ENCODE assay signal across 1 cellular context in genomic region chr17:76567634-76568432, GRCh38.
TF ChIP-seq lines count a peak whose summit lies in the region.

No MANE protein-coding gene starts in this region.

TF ChIP-seq in HEK293, 187 proteins besides CTCF, POLR2A, EP300 and RAD21 (continued from another document):
- TF ChIP-seq ZNF513 (tag by site-specific recombination; IDR thresholded peaks at IDR 0.05) (no peak), EGR2 (tag by site-specific recombination; IDR thresholded peaks at IDR 0.05; ENCODE audit: low read depth) (no peak), ZNF146 (tag by site-specific recombination; IDR thresholded peaks at IDR 0.05) (no peak), ZNF768 (tag by site-specific recombination; IDR thresholded peaks at IDR 0.05) (peak; percentile 78; the same call in 1 of the 2 replicates), PRDM4 (tag by site-specific recombination; IDR thresholded peaks at IDR 0.05) (0 out of 2 replicates have a peak, but pooled peaks have one; percentile 17), ZNF785 (tag by site-specific recombination; IDR thresholded peaks at IDR 0.05) (no peak), ZSCAN18 (tag by site-specific recombination; IDR thresholded peaks at IDR 0.05) (no peak), ZNF626 (tag by site-specific recombination; IDR thresholded peaks at IDR 0.05) (no peak), ZBTB8A (tag by site-specific recombination; IDR thresholded peaks at IDR 0.05) (no peak), PRDM6 (tag by site-specific recombination; IDR thresholded peaks at IDR 0.05) (no peak), ZNF335 (tag by site-specific recombination; conservative IDR thresholded peaks at IDR 0.05) (peak; percentile 29; the same call in 1 of the 2 replicates), ZNF585B (tag by site-specific recombination; IDR thresholded peaks at IDR 0.05) (no peak), SCRT2 (tag by site-specific recombination; IDR thresholded peaks at IDR 0.05) (peak; percentile 33; the same call in 1 of the 2 replicates), FEZF1 (tag by site-specific recombination; IDR thresholded peaks at IDR 0.05) (no peak), ZNF221 (tag by site-specific recombination; IDR thresholded peaks at IDR 0.05; ENCODE audit: borderline replicate concordance) (no peak), ZNF148 (tag by site-specific recombination; IDR thresholded peaks at IDR 0.05; ENCODE audit: borderline replicate concordance) (no peak)
